In the genomic region with DNA sequence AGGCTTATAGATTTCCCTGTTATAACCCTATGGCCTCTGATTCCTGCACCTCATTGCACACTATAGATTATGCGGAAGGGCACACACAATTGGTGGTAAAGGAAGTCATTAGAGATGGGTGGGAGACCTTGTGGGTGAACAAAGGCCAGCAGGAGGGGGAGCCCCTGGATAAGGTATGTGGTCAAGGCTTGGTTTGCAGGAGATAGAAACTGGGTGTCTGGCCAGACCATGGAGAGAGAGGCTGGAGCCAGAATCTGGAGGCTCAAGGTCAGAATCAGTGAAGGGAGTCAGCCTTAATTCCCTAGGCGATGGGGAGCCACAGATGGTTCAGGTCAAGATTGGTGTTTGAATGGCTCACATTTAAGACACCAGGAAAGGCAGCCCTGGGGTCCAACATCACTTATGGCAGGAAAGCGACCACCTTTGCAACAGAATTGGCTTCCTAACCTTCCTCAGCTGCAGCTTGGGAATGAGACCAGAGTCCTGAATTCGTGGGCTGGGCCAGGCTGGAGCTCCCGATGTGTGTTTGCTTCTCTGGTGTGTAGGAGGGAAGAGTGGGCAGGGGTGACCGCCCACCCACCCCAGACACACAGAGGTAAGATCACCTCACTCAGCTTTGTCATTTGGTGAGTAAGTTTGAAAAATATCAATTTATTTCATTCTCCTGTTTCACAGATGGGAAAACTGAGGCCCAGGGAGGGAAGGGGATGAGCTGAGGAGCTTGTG, we compare ENCODE assay signal across 1 cellular context.
TF ChIP-seq lines count a peak whose summit lies in the region.

No MANE protein-coding gene starts in this region.

TF ChIP-seq in HepG2, 621 proteins besides CTCF, POLR2A, EP300 and RAD21:
- no peak for TF ChIP-seq ZNF296 (CRISPR knock-in tag; conservative IDR thresholded peaks at IDR 0.05)
- TF ChIP-seq STAG1 (CRISPR knock-in tag; IDR thresholded peaks at IDR 0.05), result peak; percentile 41
- TF ChIP-seq ZFP62 (CRISPR knock-in tag; IDR thresholded peaks at IDR 0.05), result no peak
- TF ChIP-seq CHD2 (IDR thresholded peaks at IDR 0.05; ENCODE audit: low read depth, low read length), result no peak
- TF ChIP-seq DNMT3B (CRISPR knock-in tag; conservative IDR thresholded peaks at IDR 0.05), result no peak
- TF ChIP-seq ZBTB42 (CRISPR knock-in tag; IDR thresholded peaks at IDR 0.05), result no peak
- no peak for TF ChIP-seq ZNF841 (CRISPR knock-in tag; IDR thresholded peaks at IDR 0.05; ENCODE audit: borderline replicate concordance)
- TF ChIP-seq ZNF629 (CRISPR knock-in tag; conservative IDR thresholded peaks at IDR 0.05), result 0 out of 2 replicates have a peak, but pooled peaks have one; percentile 20
- TF ChIP-seq MLLT10 (CRISPR knock-in tag; IDR thresholded peaks at IDR 0.05), result no peak
- TF ChIP-seq, protein P1, sequence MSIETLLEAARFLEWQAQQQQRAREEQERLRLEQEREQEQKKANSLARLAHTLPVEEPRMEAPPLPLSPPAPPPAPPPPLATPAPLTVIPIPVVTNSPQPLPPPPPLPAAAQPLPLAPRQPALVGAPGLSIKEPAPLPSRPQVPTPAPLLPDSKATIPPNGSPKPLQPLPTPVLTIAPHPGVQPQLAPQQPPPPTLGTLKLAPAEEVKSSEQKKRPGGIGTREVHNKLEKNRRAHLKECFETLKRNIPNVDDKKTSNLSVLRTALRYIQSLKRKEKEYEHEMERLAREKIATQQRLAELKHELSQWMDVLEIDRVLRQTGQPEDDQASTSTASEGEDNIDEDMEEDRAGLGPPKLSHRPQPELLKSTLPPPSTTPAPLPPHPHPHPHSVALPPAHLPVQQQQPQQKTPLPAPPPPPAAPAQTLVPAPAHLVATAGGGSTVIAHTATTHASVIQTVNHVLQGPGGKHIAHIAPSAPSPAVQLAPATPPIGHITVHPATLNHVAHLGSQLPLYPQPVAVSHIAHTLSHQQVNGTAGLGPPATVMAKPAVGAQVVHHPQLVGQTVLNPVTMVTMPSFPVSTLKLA (IDR thresholded peaks at IDR 0.05), result no peak
- TF ChIP-seq ZEB1 (IDR thresholded peaks at IDR 0.05; ENCODE audit: insufficient replicate concordance, low read depth), result no peak
TF ChIP-seq in HepG2: peak in this region for 2.
